In genomic region chr7:130069978-130070899, GRCh38 we compare ENCODE assay signal across 8 cellular contexts. TPM values are rescaled to one million over a fixed set of nuclear protein-coding genes. Genes with fewer than 3 reads are reported as not detected.
DNase-seq lines count a peak whose midpoint lies in the region; ATAC-seq and TF ChIP-seq lines count a peak whose summit lies in the region.

A gene with protein sequence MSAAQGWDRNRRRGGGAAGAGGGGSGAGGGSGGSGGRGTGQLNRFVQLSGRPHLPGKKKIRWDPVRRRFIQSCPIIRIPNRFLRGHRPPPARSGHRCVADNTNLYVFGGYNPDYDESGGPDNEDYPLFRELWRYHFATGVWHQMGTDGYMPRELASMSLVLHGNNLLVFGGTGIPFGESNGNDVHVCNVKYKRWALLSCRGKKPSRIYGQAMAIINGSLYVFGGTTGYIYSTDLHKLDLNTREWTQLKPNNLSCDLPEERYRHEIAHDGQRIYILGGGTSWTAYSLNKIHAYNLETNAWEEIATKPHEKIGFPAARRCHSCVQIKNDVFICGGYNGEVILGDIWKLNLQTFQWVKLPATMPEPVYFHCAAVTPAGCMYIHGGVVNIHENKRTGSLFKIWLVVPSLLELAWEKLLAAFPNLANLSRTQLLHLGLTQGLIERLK (plus strand): TSS chr7:130070534. CDS start chr7:130070644, 110 bp downstream.

- H3K36me3 ChIP-seq in KMS-11 (ENCODE audit: insufficient read depth), result no peaks in the 10 kb centered on the region
- no peaks in the 10 kb centered on the region for H3K36me3 ChIP-seq in Peyer's patch
- H3K36me3 ChIP-seq in esophagus (ENCODE audit: control insufficient read depth in 2 of 2, insufficient read depth in 2 of 2, low read length in 1 of 2), result no peaks in the 10 kb centered on the region
- no peaks in the 10 kb centered on the region for H3K36me3 ChIP-seq in muscle layer of colon (ENCODE audit: insufficient read depth, low read length)

- DNase-seq in DMS53 treated with DMSO at 0.1 percent for 48 hours (lab: John Stamatoyannopoulos, UW; ENCODE audit: unreplicated experiment), result peak; percentile 98
- peak; percentile 95 to 99 (median 96) for DNase-seq in Peyer's patch
- DNase-seq in activated T-cell treated with anti-CD3 and anti-CD28 coated beads, Interleukin-2, amount 50 U/mL, for 48 hours, result peak; percentile 93 to 94
- DNase-seq in stimulated activated CD8-positive, alpha-beta memory T cell treated with anti-CD3 and anti-CD28 coated beads, Interleukin-7, amount 100 ng/mL, for 24 hours (ENCODE audit: low read depth), result peak; percentile 92

- 0 out of 2 replicates have a peak, but pooled peaks cover 3% of the 10 kb centered on the region for H4K20me1 ChIP-seq in KMS-11 (ENCODE audit: insufficient read depth)

- H2AFZ ChIP-seq in KMS-11 (ENCODE audit: low read depth), result peak within 1 kb of the TSS; percentile 94

- peak; percentile 96 for ATAC-seq in GM21737 (IDR thresholded peaks at IDR 0.05; ENCODE audit: unreplicated experiment)

- H3K9ac ChIP-seq in KMS-11 (peak within 1 kb of the TSS; percentile 54), muscle layer of colon (ENCODE audit: low read length) (peak within 1 kb of the TSS; percentile 90)

- TF ChIP-seq CTCF in KMS-11 (conservative IDR thresholded peaks at IDR 0.05; ENCODE audit: low read depth, low read length), result no peak
- TF ChIP-seq CTCF in Peyer's patch (IDR thresholded peaks at IDR 0.05), result no peak

- peaks cover 43% of the 10 kb centered on the region for H3K79me2 ChIP-seq in KMS-11 (ENCODE audit: insufficient read depth, low read depth)

- peaks cover 23% of the 10 kb centered on the region for H3K4me1 ChIP-seq in KMS-11 (ENCODE audit: low read depth, poor library complexity, severe bottlenecking)
- peaks cover 0 to 23% (median 7%) of the 10 kb centered on the region in 4 donors for H3K4me1 ChIP-seq in Peyer's patch
- H3K4me1 ChIP-seq in esophagus (ENCODE audit: control insufficient read depth in 2 of 2, insufficient read depth in 2 of 2, low read length in 1 of 2), result no peaks in the 10 kb centered on the region
- peaks cover 22% of the 10 kb centered on the region for H3K4me1 ChIP-seq in muscle layer of colon (ENCODE audit: insufficient read depth, low read length)

- H3K27ac ChIP-seq in KMS-11 (peak within 1 kb of the TSS; percentile 29; the same call in 1 of the 2 replicates), Peyer's patch (peak within 1 kb of the TSS; percentile 82 to 87 (median 84)), esophagus (ENCODE audit: low read depth in 2 of 2, low read length in 1 of 2) (peak within 1 kb of the TSS; percentile 90 to 91), muscle layer of colon (ENCODE audit: low read depth, low read length) (peak within 1 kb of the TSS; percentile 69)

- H3K4me3 ChIP-seq in KMS-11 (IDR thresholded peaks at IDR 0.05; ENCODE audit: insufficient read depth, low read depth, low read length), result peak within 1 kb of the TSS; percentile 33
- peak within 1 kb of the TSS; percentile 81 to 99 (median 88) for H3K4me3 ChIP-seq in Peyer's patch
- H3K4me3 ChIP-seq in esophagus (ENCODE audit: low read depth in 1 of 2, low read length in 2 of 2), result peak within 1 kb of the TSS; percentile 78 to 79
- H3K4me3 ChIP-seq in muscle layer of colon (ENCODE audit: low read depth in 1 of 2, low read length in 2 of 2), result peak within 1 kb of the TSS; percentile 70 to 96

- peak within 1 kb of the TSS; percentile 75 for H3K4me2 ChIP-seq in KMS-11

- H3K27me3 ChIP-seq in KMS-11 (ENCODE audit: insufficient read depth, low read depth) (no peaks in the 10 kb centered on the region), Peyer's patch (no peaks in the 10 kb centered on the region), esophagus (ENCODE audit: control insufficient read depth in 1 of 2, insufficient read depth in 2 of 2, low read length in 2 of 2) (no peaks in the 10 kb centered on the region), muscle layer of colon (ENCODE audit: control insufficient read depth in 1 of 2, insufficient read depth in 2 of 2, low read length in 2 of 2) (no peaks in the 10 kb centered on the region)

- whole genome bisulfite sequencing in esophagus, 2 donors, result 0 to 1% methylated on average over 52 to 57 of the region's 57 CpGs

- H3K9me3 ChIP-seq in Peyer's patch, result no peaks in the 10 kb centered on the region
- no peaks in the 10 kb centered on the region for H3K9me3 ChIP-seq in esophagus (ENCODE audit: control insufficient read depth in 2 of 2, insufficient read depth in 1 of 2, low read depth in 1 of 2, low read length in 1 of 2)
- no peaks in the 10 kb centered on the region for H3K9me3 ChIP-seq in muscle layer of colon (ENCODE audit: low read length)

- peak in 1 of 2 donors; percentile 38 for TF ChIP-seq POLR2A in Peyer's patch (IDR thresholded peaks at IDR 0.05)

RNA-seq across cellular contexts. Expression of the gene that starts here (rescaled TPM):
- 10 to 100 TPM; 16.5 to 25.0 (median 20.1) TPM for total RNA-seq in Peyer's patch
- polyA plus RNA-seq in esophagus, result 1 to 10 TPM; 6.6 to 7.3 TPM

Comparison
In these comparisons a context has a peak if more than half of its experiments do, and no peak if none do; other contexts are left out.
1. Peak in every context shown above with its lines: DNase-seq, ATAC-seq, H3K4me3 ChIP-seq and H3K27ac ChIP-seq.
2. H3K27ac ChIP-seq: peak in every context shown above with its lines; median percentile 90 in esophagus; 84 in Peyer's patch; 69 in muscle layer of colon; 29 in KMS-11.
3. H3K4me3 ChIP-seq: peak in every context shown above with its lines; median percentile 88 in Peyer's patch; 83 in muscle layer of colon; 78 in esophagus; 33 in KMS-11.